2 cellular contexts compared by ENCODE assay signal in the genomic region with DNA sequence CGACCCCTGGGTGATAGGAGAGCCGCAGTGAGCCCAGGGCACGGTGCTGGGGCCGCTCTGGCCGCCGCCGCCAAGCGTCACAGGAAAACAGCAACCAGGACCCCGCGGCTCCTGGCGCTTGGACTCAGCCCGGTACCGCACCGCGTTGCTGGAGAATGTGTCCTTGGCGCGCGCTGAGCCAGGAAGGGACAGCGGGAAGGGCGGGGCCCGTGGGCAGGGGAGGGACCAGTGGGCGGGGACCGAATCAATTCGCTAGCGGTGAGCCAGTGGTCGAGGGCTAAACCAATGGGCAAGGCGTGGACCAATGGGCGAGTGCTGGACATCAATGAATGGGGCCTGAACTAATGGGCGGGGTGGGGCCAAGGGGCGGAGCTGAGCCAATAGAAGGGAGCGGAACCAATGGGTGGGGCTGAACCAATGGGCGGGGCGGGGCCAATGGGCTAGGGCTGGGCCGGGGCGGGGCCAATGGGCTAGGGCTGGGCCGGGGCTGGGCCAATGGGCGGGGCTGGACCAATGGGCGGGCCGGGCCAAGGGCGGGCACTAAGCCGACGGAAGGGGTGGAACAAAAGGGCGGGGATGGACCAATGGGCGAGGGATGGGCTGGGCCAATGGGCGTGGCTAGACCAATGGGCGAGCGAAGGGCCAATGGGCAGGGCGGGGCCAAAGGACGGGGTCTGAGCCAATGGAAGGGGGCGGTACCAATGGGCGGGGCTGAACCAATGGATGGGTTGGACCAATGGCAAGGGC.
TF ChIP-seq lines count a peak whose summit lies in the region.

No MANE protein-coding gene starts in this region.

TF ChIP-seq in HEK293T, 16 proteins besides CTCF, POLR2A, EP300 and RAD21 (continued from another document):
- peak; percentile 88 for TF ChIP-seq SP1 (IDR thresholded peaks at IDR 0.05)

TF ChIP-seq in SK-N-SH, 30 proteins besides CTCF, POLR2A, EP300 and RAD21 (continued from another document):
- TF ChIP-seq, protein P1, sequence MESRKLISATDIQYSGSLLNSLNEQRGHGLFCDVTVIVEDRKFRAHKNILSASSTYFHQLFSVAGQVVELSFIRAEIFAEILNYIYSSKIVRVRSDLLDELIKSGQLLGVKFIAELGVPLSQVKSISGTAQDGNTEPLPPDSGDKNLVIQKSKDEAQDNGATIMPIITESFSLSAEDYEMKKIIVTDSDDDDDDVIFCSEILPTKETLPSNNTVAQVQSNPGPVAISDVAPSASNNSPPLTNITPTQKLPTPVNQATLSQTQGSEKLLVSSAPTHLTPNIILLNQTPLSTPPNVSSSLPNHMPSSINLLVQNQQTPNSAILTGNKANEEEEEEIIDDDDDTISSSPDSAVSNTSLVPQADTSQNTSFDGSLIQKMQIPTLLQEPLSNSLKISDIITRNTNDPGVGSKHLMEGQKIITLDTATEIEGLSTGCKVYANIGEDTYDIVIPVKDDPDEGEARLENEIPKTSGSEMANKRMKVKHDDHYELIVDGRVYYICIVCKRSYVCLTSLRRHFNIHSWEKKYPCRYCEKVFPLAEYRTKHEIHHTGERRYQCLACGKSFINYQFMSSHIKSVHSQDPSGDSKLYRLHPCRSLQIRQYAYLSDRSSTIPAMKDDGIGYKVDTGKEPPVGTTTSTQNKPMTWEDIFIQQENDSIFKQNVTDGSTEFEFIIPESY (IDR thresholded peaks at IDR 0.05; ENCODE audit: borderline replicate concordance, low read depth) = no peak
- TF ChIP-seq TAF1 (IDR thresholded peaks at IDR 0.05; ENCODE audit: borderline replicate concordance, low read depth, low read length) (peak; percentile 99), RXRA (IDR thresholded peaks at IDR 0.05; ENCODE audit: borderline replicate concordance, low read depth) (no peak), CHD2 (IDR thresholded peaks at IDR 0.05; ENCODE audit: low read length, partially characterized antibody) (peak; percentile 46), FOXM1 (IDR thresholded peaks at IDR 0.05; ENCODE audit: low read depth) (no peak), MEF2A (IDR thresholded peaks at IDR 0.05; ENCODE audit: borderline replicate concordance, low read depth) (no peak), NRF1 (IDR thresholded peaks at IDR 0.05; ENCODE audit: low read depth, low read length) (no peak), TEAD4 (IDR thresholded peaks at IDR 0.05; ENCODE audit: borderline replicate concordance, insufficient read depth) (no peak), SIN3A (IDR thresholded peaks at IDR 0.05; ENCODE audit: borderline replicate concordance, low read depth, low read length) (peak; percentile 87), GATA2 (CRISPR knock-in tag; IDR thresholded peaks at IDR 0.05) (no peak), GABPA (IDR thresholded peaks at IDR 0.05; ENCODE audit: low read depth) (peak; percentile 25; the same call in 1 of the 2 replicates), MXI1 (IDR thresholded peaks at IDR 0.05; ENCODE audit: low read depth, low read length) (peak; percentile 78; the same call in 1 of the 2 replicates), RCOR1 (IDR thresholded peaks at IDR 0.05; ENCODE audit: low read length) (0 out of 2 replicates have a peak, but pooled peaks have one; percentile 0), JUND (IDR thresholded peaks at IDR 0.05) (no peak), NFIC (IDR thresholded peaks at IDR 0.05; ENCODE audit: borderline replicate concordance) (no peak), RFX5 (IDR thresholded peaks at IDR 0.05; ENCODE audit: low read length) (no peak), EZH2phosphoT487 (IDR thresholded peaks at IDR 0.05; ENCODE audit: borderline replicate concordance, low read depth) (no peak), POLR2AphosphoS5 (IDR thresholded peaks at IDR 0.05; ENCODE audit: low read depth, low read length) (peak; percentile 99), FOXJ3 (CRISPR knock-in tag; IDR thresholded peaks at IDR 0.05) (no peak), YY1 (IDR thresholded peaks at IDR 0.05; ENCODE audit: low read depth) (no peak), FOSL2 (IDR thresholded peaks at IDR 0.05; ENCODE audit: borderline replicate concordance, low read depth) (no peak), SMC3 (IDR thresholded peaks at IDR 0.05; ENCODE audit: low read depth, low read length) (no peak), ELF1 (IDR thresholded peaks at IDR 0.05) (no peak)
- TF ChIP-seq, protein P2, sequence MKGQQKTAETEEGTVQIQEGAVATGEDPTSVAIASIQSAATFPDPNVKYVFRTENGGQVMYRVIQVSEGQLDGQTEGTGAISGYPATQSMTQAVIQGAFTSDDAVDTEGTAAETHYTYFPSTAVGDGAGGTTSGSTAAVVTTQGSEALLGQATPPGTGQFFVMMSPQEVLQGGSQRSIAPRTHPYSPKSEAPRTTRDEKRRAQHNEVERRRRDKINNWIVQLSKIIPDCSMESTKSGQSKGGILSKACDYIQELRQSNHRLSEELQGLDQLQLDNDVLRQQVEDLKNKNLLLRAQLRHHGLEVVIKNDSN (IDR thresholded peaks at IDR 0.05; ENCODE audit: borderline replicate concordance, low read depth) = no peak
- TF ChIP-seq, protein P3, sequence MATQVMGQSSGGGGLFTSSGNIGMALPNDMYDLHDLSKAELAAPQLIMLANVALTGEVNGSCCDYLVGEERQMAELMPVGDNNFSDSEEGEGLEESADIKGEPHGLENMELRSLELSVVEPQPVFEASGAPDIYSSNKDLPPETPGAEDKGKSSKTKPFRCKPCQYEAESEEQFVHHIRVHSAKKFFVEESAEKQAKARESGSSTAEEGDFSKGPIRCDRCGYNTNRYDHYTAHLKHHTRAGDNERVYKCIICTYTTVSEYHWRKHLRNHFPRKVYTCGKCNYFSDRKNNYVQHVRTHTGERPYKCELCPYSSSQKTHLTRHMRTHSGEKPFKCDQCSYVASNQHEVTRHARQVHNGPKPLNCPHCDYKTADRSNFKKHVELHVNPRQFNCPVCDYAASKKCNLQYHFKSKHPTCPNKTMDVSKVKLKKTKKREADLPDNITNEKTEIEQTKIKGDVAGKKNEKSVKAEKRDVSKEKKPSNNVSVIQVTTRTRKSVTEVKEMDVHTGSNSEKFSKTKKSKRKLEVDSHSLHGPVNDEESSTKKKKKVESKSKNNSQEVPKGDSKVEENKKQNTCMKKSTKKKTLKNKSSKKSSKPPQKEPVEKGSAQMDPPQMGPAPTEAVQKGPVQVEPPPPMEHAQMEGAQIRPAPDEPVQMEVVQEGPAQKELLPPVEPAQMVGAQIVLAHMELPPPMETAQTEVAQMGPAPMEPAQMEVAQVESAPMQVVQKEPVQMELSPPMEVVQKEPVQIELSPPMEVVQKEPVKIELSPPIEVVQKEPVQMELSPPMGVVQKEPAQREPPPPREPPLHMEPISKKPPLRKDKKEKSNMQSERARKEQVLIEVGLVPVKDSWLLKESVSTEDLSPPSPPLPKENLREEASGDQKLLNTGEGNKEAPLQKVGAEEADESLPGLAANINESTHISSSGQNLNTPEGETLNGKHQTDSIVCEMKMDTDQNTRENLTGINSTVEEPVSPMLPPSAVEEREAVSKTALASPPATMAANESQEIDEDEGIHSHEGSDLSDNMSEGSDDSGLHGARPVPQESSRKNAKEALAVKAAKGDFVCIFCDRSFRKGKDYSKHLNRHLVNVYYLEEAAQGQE (IDR thresholded peaks at IDR 0.05; ENCODE audit: low read depth, low read length) = peak; percentile 81; the same call in 1 of the 2 replicates
- TF ChIP-seq, protein P4, sequence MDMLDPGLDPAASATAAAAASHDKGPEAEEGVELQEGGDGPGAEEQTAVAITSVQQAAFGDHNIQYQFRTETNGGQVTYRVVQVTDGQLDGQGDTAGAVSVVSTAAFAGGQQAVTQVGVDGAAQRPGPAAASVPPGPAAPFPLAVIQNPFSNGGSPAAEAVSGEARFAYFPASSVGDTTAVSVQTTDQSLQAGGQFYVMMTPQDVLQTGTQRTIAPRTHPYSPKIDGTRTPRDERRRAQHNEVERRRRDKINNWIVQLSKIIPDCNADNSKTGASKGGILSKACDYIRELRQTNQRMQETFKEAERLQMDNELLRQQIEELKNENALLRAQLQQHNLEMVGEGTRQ (IDR thresholded peaks at IDR 0.05; ENCODE audit: borderline replicate concordance, low read depth, low read length) = no peak
- TF ChIP-seq, protein P5, sequence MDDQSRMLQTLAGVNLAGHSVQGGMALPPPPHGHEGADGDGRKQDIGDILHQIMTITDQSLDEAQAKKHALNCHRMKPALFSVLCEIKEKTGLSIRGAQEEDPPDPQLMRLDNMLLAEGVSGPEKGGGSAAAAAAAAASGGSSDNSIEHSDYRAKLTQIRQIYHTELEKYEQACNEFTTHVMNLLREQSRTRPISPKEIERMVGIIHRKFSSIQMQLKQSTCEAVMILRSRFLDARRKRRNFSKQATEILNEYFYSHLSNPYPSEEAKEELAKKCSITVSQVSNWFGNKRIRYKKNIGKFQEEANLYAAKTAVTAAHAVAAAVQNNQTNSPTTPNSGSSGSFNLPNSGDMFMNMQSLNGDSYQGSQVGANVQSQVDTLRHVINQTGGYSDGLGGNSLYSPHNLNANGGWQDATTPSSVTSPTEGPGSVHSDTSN (IDR thresholded peaks at IDR 0.05) = peak; percentile 21; the same call in 1 of the 2 replicates
- TF ChIP-seq, protein P6, sequence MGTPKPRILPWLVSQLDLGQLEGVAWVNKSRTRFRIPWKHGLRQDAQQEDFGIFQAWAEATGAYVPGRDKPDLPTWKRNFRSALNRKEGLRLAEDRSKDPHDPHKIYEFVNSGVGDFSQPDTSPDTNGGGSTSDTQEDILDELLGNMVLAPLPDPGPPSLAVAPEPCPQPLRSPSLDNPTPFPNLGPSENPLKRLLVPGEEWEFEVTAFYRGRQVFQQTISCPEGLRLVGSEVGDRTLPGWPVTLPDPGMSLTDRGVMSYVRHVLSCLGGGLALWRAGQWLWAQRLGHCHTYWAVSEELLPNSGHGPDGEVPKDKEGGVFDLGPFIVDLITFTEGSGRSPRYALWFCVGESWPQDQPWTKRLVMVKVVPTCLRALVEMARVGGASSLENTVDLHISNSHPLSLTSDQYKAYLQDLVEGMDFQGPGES (IDR thresholded peaks at IDR 0.05; ENCODE audit: low read depth, low read length) = peak; percentile 60
